Comparison of ENCODE assay signal across 11 cellular contexts in genomic region chr1:241156231-241156965, GRCh38.
DNase-seq lines count a peak whose midpoint lies in the region; ATAC-seq and TF ChIP-seq lines count a peak whose summit lies in the region.
"Had no signal": no experiment of that assay in that cellular context is flagged by ENCODE, and none has a peak within 500 bp of the region (broad histone marks: within the 10 kb centered on the region; RNA-seq: fewer than 3 reads in every experiment).

No MANE protein-coding gene starts in this region.

- WGBS in GM23248 (ENCODE audit: low coverage in 1 of 2, low lambda C conversion rate in 2 of 2, missing lambda C conversion rate in 2 of 2), 2 experiments, result 9 to 50% methylated on average over 1 to 3 of the region's 3 CpGs

- POLR2A ChIA-PET in activated CD8-positive, alpha-beta T cell treated with anti-CD3 and anti-CD28 coated beads for 36 hours (lab: Charles Lee), result no interaction called here

- no peaks in the 10 kb centered on the region for H3F3A ChIP-seq in GM23248 (ENCODE audit: insufficient read depth)

- no peak overlapping the region for H3K27ac ChIP-seq in GM23248
- H3K27ac ChIP-seq in tibial artery, result no peak overlapping the region

- ATAC-seq in activated CD8-positive, alpha-beta T cell treated with anti-CD3 and anti-CD28 coated beads for 36 hours, result no peak

- peak; percentile 8 for DNase-seq in GM23248
- DNase-seq in NCI-H774 (lab: John Stamatoyannopoulos, UW), result peak; percentile 51
- peak; percentile 79 for DNase-seq in fibroblast of mammary gland (ENCODE audit: low read depth)
- DNase-seq in retinal pigment epithelial cell (ENCODE audit: low read depth), result peak; percentile 29
- DNase-seq in GM19238 (ENCODE audit: insufficient read length, low spot score), result no peak
- DNase-seq in activated CD8-positive, alpha-beta T cell treated with anti-CD3 and anti-CD28 coated beads for 36 hours, result no peak
- DNase-seq in HuH-7 (ENCODE audit: low spot score), result no peak
- no peak for DNase-seq in tibial artery
- DNase-seq: activated naive CD4-positive, alpha-beta T cell treated with anti-CD3 and anti-CD28 coated beads, Interleukin-2, amount 50 U/mL, for 16 hours; erythroblast; NCI-H2081 treated with DMSO at 0.1 percent for 48 hours had no signal

- no peak overlapping the region for H2AFZ ChIP-seq in GM23248

- no peak overlapping the region for H3K9ac ChIP-seq in GM23248

- H3K9me3 ChIP-seq in GM23248 (ENCODE audit: low read depth), result no peaks in the 10 kb centered on the region
- no peaks in the 10 kb centered on the region for H3K9me3 ChIP-seq in tibial artery

- intact Hi-C loops in activated CD8-positive, alpha-beta T cell treated with anti-CD3 and anti-CD28 coated beads for 36 hours (cut with micrococcal nuclease), result no loop called here
- intact Hi-C loops in tibial artery (cut with DNase I; ENCODE audit: low total_unique reads), result no loop called here

- H3K9me3 Mint-ChIP-seq in activated CD8-positive, alpha-beta T cell treated with anti-CD3 and anti-CD28 coated beads for 36 hours, result peaks cover 8% of the 10 kb centered on the region

- H3K4me3 Mint-ChIP-seq in activated CD8-positive, alpha-beta T cell treated with anti-CD3 and anti-CD28 coated beads for 36 hours, result no peak overlapping the region

- H3K4me1 Mint-ChIP-seq in activated CD8-positive, alpha-beta T cell treated with anti-CD3 and anti-CD28 coated beads for 36 hours (ENCODE audit: low read depth), result no peaks in the 10 kb centered on the region

- no peak overlapping the region for H3K4me3 ChIP-seq in GM23248
- no peak overlapping the region for H3K4me3 ChIP-seq in fibroblast of mammary gland (ENCODE audit: control insufficient read depth, low read depth, low read length)
- no peak overlapping the region for H3K4me3 ChIP-seq in retinal pigment epithelial cell (ENCODE audit: low read length)
- H3K4me3 ChIP-seq in tibial artery, result no peak overlapping the region

- no peaks in the 10 kb centered on the region for H3K79me2 ChIP-seq in GM23248 (ENCODE audit: insufficient read depth)

- H4K20me1 ChIP-seq in GM23248 (ENCODE audit: insufficient read depth), result no peaks in the 10 kb centered on the region

- no peak overlapping the region for H3K27ac Mint-ChIP-seq in activated CD8-positive, alpha-beta T cell treated with anti-CD3 and anti-CD28 coated beads for 36 hours

- H3K9me2 ChIP-seq in GM23248 (ENCODE audit: insufficient read depth), result no peaks in the 10 kb centered on the region

- H3K4me2 ChIP-seq in GM23248 (ENCODE audit: unreplicated experiment), result no peak overlapping the region

- in situ Hi-C loops in GM23248 (cut with MboI), result no loop called here

- H3K36me3 Mint-ChIP-seq in activated CD8-positive, alpha-beta T cell treated with anti-CD3 and anti-CD28 coated beads for 36 hours (ENCODE audit: low read depth), result no peaks in the 10 kb centered on the region

- H3K36me3 ChIP-seq in GM23248 (ENCODE audit: low read depth) (no peaks in the 10 kb centered on the region), tibial artery (no peaks in the 10 kb centered on the region)

- H3K27me3 ChIP-seq in GM23248 (replicated peaks; ENCODE audit: insufficient read depth) (no peaks in the 10 kb centered on the region), tibial artery (no peaks in the 10 kb centered on the region)

- CTCF ChIA-PET in activated CD8-positive, alpha-beta T cell treated with anti-CD3 and anti-CD28 coated beads for 36 hours (lab: Charles Lee), result no interaction called here

- TF ChIP-seq CTCF in fibroblast of mammary gland (conservative IDR thresholded peaks at IDR 0.05; ENCODE audit: control insufficient read depth, insufficient read depth, low read depth, low read length), result no peak
- TF ChIP-seq CTCF in retinal pigment epithelial cell (conservative IDR thresholded peaks at IDR 0.05; ENCODE audit: low read depth, low read length), result no peak
- TF ChIP-seq CTCF in activated CD8-positive, alpha-beta T cell treated with anti-CD3 and anti-CD28 coated beads for 36 hours (IDR thresholded peaks at IDR 0.05), result no peak
- no peak for TF ChIP-seq CTCF in tibial artery (IDR thresholded peaks at IDR 0.05)

- no peaks in the 10 kb centered on the region for H3K27me3 Mint-ChIP-seq in activated CD8-positive, alpha-beta T cell treated with anti-CD3 and anti-CD28 coated beads for 36 hours

- H3K4me1 ChIP-seq in GM23248 (ENCODE audit: insufficient read depth), result no peaks in the 10 kb centered on the region
- H3K4me1 ChIP-seq in tibial artery, result no peaks in the 10 kb centered on the region

Comparison
In these comparisons a context has a peak if more than half of its experiments do, and no peak if none do; other contexts are left out.
1. DNase-seq: peak in GM23248 (single experiment), NCI-H774 (single experiment), fibroblast of mammary gland (single experiment) and retinal pigment epithelial cell (single experiment); none in GM19238 (single experiment), activated CD8-positive, alpha-beta T cell treated with anti-CD3 and anti-CD28 coated beads for 36 hours (single experiment), HuH-7 (single experiment) and tibial artery (0 of 2).